Comparison of ENCODE assay signal across 9 cellular contexts in genomic region chr17:8394497-8394896, GRCh38. TPM values are rescaled to one million over a fixed set of nuclear protein-coding genes. Genes with fewer than 3 reads are reported as not detected.
"Had no signal": no experiment of that assay in that cellular context is flagged by ENCODE, and none has a peak within 500 bp of the region (broad histone marks: within the 10 kb centered on the region; RNA-seq: fewer than 3 reads in every experiment).

No MANE protein-coding gene starts in this region.

RNA-seq across cellular contexts. Expression of gene RNF222, which starts 3.1 kb away (rescaled TPM):
- total RNA-seq: HT-29, LHCN-M2, MCF 10A, Peyer's patch, Right ventricle myocardium superior, RPMI7951, SJSA1 had no signal

RNA-seq across cellular contexts. Expression of gene ODF4, which starts 54.9 kb away (rescaled TPM):
- total RNA-seq: HT-29, LHCN-M2, MCF 10A, OCI-LY7, PC-3, Peyer's patch, Right ventricle myocardium superior, RPMI7951, SJSA1 had no signal
